Comparison of ENCODE assay signal across 10 cellular contexts in genomic region chr7:129859188-129859587, GRCh38.
DNase-seq lines count a peak whose midpoint lies in the region; ATAC-seq, FAIRE-seq and TF ChIP-seq lines count a peak whose summit lies in the region.
"Had no signal": no experiment of that assay in that cellular context is flagged by ENCODE, and none has a peak within 500 bp of the region (broad histone marks: within the 10 kb centered on the region; RNA-seq: fewer than 3 reads in every experiment).

No MANE protein-coding gene starts in this region.

- H3K4me1 Mint-ChIP-seq in WTC11 = peaks cover 72% of the 10 kb centered on the region
- peaks cover 42% of the 10 kb centered on the region for H3K4me1 Mint-ChIP-seq in memory B cell

- DNase-seq in EH (ENCODE audit: low read depth) (peak; percentile 22), WTC11 (ENCODE audit: low spot score) (no peak), memory B cell (ENCODE audit: low spot score in 2 of 2) (no peak), AG20443 (ENCODE audit: low spot score) (no peak), GM12892 (ENCODE audit: insufficient read length) (no peak)
- DNase-seq in activated CD8-positive, alpha-beta memory T cell treated with anti-CD3 and anti-CD28 coated beads for 24 hours = no peak
- DNase-seq: NCI-H1417 treated with DMSO at 0.1 percent for 48 hours, T-cell had no signal

- TF ChIP-seq CTCF in WTC11 (IDR thresholded peaks at IDR 0.05) = no peak

- CTCF ChIA-PET in WTC11 (lab: Charles Lee) = no interaction called here

- TF ChIP-seq POLR2A in GM12892 (IDR thresholded peaks at IDR 0.05; ENCODE audit: low read depth, low read length) = no peak

- H3K27me3 Mint-ChIP-seq in WTC11 (ENCODE audit: low read depth) (no peaks in the 10 kb centered on the region), memory B cell (no peaks in the 10 kb centered on the region)
- H3K27me3 Mint-ChIP-seq: T-cell had no signal

- POLR2A ChIA-PET in WTC11 (lab: Charles Lee) = no interaction called here

- H3K9me3 Mint-ChIP-seq in WTC11 (no peaks in the 10 kb centered on the region), memory B cell (no peaks in the 10 kb centered on the region)
- H3K9me3 Mint-ChIP-seq: T-cell had no signal

- no peak overlapping the region for H3K4me3 Mint-ChIP-seq in WTC11
- H3K4me3 Mint-ChIP-seq in memory B cell = no peak overlapping the region
- H3K4me3 Mint-ChIP-seq: T-cell had no signal

- no peak for FAIRE-seq in GM12892 (lab: Jason Lieb, UNC)

- peak overlapping the region; percentile 20; the same call in 1 of the 2 replicates for H3K27ac Mint-ChIP-seq in WTC11
- no peak overlapping the region for H3K27ac Mint-ChIP-seq in memory B cell
- H3K27ac Mint-ChIP-seq: T-cell had no signal

- ATAC-seq in HG03378 (IDR thresholded peaks at IDR 0.05; ENCODE audit: unreplicated experiment) = peak; percentile 60
- ATAC-seq in WTC11 = no peak
- peak; percentile 79 for ATAC-seq in memory B cell (ENCODE audit: low read depth)
- ATAC-seq in GM19035 (IDR thresholded peaks at IDR 0.05; ENCODE audit: unreplicated experiment) = no peak
- ATAC-seq: T-cell had no signal

- H3K36me3 Mint-ChIP-seq in WTC11 = 0 out of 2 replicates have a peak, but pooled peaks cover 3% of the 10 kb centered on the region
- peaks cover 4% of the 10 kb centered on the region for H3K36me3 Mint-ChIP-seq in memory B cell

TF ChIP-seq in WTC11, 78 proteins besides CTCF, POLR2A, EP300 and RAD21:
- TF ChIP-seq PRDM15 (CRISPR knock-in tag; IDR thresholded peaks at IDR 0.05) = no peak

Comparison
In these comparisons a context has a peak if more than half of its experiments do, and no peak if none do; other contexts are left out.
1. ATAC-seq: peak in HG03378 (single experiment) and memory B cell (single experiment); none in WTC11 (single experiment) and GM19035 (single experiment).